8 cellular contexts compared by ENCODE assay signal in genomic region chr17:4789951-4790704, GRCh38. TPM values are rescaled to one million over a fixed set of nuclear protein-coding genes. Genes with fewer than 3 reads are reported as not detected.
DNase-seq lines count a peak whose midpoint lies in the region; ATAC-seq and TF ChIP-seq lines count a peak whose summit lies in the region.

No MANE protein-coding gene starts in this region.

- peaks cover 0 to 3% of the 10 kb centered on the region in 2 donors for H3K36me3 ChIP-seq in duodenal mucosa (ENCODE audit: control insufficient read depth in 1 of 2, insufficient read depth in 2 of 2, low read length in 2 of 2)
- no peaks in the 10 kb centered on the region for H3K36me3 ChIP-seq in lung (ENCODE audit: control insufficient read depth in 2 of 2, insufficient read depth in 2 of 2, low read length in 2 of 2)

- peaks cover 25% of the 10 kb centered on the region for H3K27me3 Mint-ChIP-seq in activated CD4-positive, alpha-beta memory T cell treated with anti-CD3 and anti-CD28 coated beads for 36 hours

- ATAC-seq in GM18909 (IDR thresholded peaks at IDR 0.05; ENCODE audit: poor library complexity, unreplicated experiment) (peak; percentile 93), HG03175 (IDR thresholded peaks at IDR 0.05; ENCODE audit: unreplicated experiment) (peak; percentile 84), lung (ENCODE audit: insufficient read depth, low FRiP score) (peak; percentile 91)

- intact Hi-C loops in activated CD4-positive, alpha-beta memory T cell treated with anti-CD3 and anti-CD28 coated beads for 36 hours (cut with micrococcal nuclease) = loop anchor here (2.0 to 5.0 kb wide), 5 partner anchors 59 to 228 kb away; partner anchors contain the start of genes ARRB2, CHRNE, GGT6 and MED11

- CTCF ChIA-PET in activated CD4-positive, alpha-beta memory T cell treated with anti-CD3 and anti-CD28 coated beads for 36 hours (lab: Charles Lee) = interaction anchor here (0.6 to 2.5 kb wide), 42 partner anchors 9 to 574 kb away, joined by 3 to 28 read pairs (median 5); partner anchors contain the start of genes ARRB2, C17orf107, CHRNE and MED11

- peak overlapping the region; percentile 88 to 90 for H3K9ac ChIP-seq in duodenal mucosa (ENCODE audit: low read depth in 1 of 2, low read length in 2 of 2)

- H3K4me3 Mint-ChIP-seq in activated CD4-positive, alpha-beta memory T cell treated with anti-CD3 and anti-CD28 coated beads for 36 hours = peak overlapping the region; percentile 73

- no peaks in the 10 kb centered on the region for H3K9me3 Mint-ChIP-seq in activated CD4-positive, alpha-beta memory T cell treated with anti-CD3 and anti-CD28 coated beads for 36 hours

- peak overlapping the region; percentile 92 for H3K27ac ChIP-seq in duodenal mucosa (ENCODE audit: low read depth, low read length)
- H3K27ac ChIP-seq in lung (ENCODE audit: low read depth in 1 of 2, low read length in 1 of 2) = peak overlapping the region; percentile 91 to 97

- peak overlapping the region; percentile 73 to 86 for H3K4me3 ChIP-seq in duodenal mucosa (ENCODE audit: low read depth in 1 of 2, low read length in 2 of 2)
- peak overlapping the region; percentile 50 for H3K4me3 ChIP-seq in lung

- DNase-seq in AML-193 (lab: John Stamatoyannopoulos, UW) = peak; percentile 36 to 48
- DNase-seq in NCI-H69 (lab: John Stamatoyannopoulos, UW) = peak; percentile 79
- DNase-seq in activated CD4-positive, alpha-beta memory T cell treated with anti-CD3 and anti-CD28 coated beads for 36 hours = peak; percentile 89
- DNase-seq in lung (ENCODE audit: low spot score) = peak; percentile 80
- peak; percentile 38 to 61 (median 56) for DNase-seq in stimulated activated CD4-positive, alpha-beta T cell treated with anti-CD3 and anti-CD28 coated beads, TNF-alpha, amount 100 ng/mL, for 1 hour (ENCODE audit: low read depth in 3 of 3, low spot score in 1 of 3)

- H3K9me3 ChIP-seq in duodenal mucosa (ENCODE audit: control insufficient read depth in 1 of 2, low read length in 2 of 2) (no peaks in the 10 kb centered on the region), lung (ENCODE audit: control insufficient read depth in 2 of 2, insufficient read depth in 1 of 2, low read length in 1 of 2) (no peaks in the 10 kb centered on the region)

- no peaks in the 10 kb centered on the region for H3K27me3 ChIP-seq in duodenal mucosa (ENCODE audit: control insufficient read depth in 1 of 2, insufficient read depth in 2 of 2, low read length in 2 of 2)
- no peaks in the 10 kb centered on the region for H3K27me3 ChIP-seq in lung (ENCODE audit: control insufficient read depth, insufficient read depth)

- H3K36me3 Mint-ChIP-seq in activated CD4-positive, alpha-beta memory T cell treated with anti-CD3 and anti-CD28 coated beads for 36 hours = no peaks in the 10 kb centered on the region

- WGBS in lung, 2 donors = 0% methylated on average over 76 to 91 of the region's 91 CpGs

- peaks cover 21 to 31% of the 10 kb centered on the region in 2 donors for H3K4me1 ChIP-seq in duodenal mucosa (ENCODE audit: control insufficient read depth in 1 of 2, insufficient read depth in 2 of 2, low read length in 2 of 2)
- peaks cover 4 to 17% of the 10 kb centered on the region in 2 donors for H3K4me1 ChIP-seq in lung (ENCODE audit: control insufficient read depth in 2 of 2, insufficient read depth in 2 of 2, low read length in 2 of 2)

- peak overlapping the region; percentile 82 for H3K27ac Mint-ChIP-seq in activated CD4-positive, alpha-beta memory T cell treated with anti-CD3 and anti-CD28 coated beads for 36 hours

- H3K4me1 Mint-ChIP-seq in activated CD4-positive, alpha-beta memory T cell treated with anti-CD3 and anti-CD28 coated beads for 36 hours (ENCODE audit: low read depth) = peaks cover 31% of the 10 kb centered on the region

- TF ChIP-seq CTCF in lung (IDR thresholded peaks at IDR 0.05; ENCODE audit: control extremely low read depth, extremely low read depth) = peak; percentile 75

- POLR2A ChIA-PET in activated CD4-positive, alpha-beta memory T cell treated with anti-CD3 and anti-CD28 coated beads for 36 hours (lab: Charles Lee) = interaction anchor here (0.6 to 2.0 kb wide), 19 partner anchors 10 to 204 kb away, joined by 3 to 13 read pairs (median 4); partner anchors contain the start of genes ARRB2, C17orf107, CHRNE and CXCL16

RNA-seq across cellular contexts. Expression of gene GLTPD2, which starts 1.4 kb away (rescaled TPM):
- not detected for total RNA-seq in activated CD4-positive, alpha-beta memory T cell treated with anti-CD3 and anti-CD28 coated beads for 36 hours
- under 1 TPM in 1 of 2 donors, not detected in 1; 0.34 TPM for total RNA-seq in lung
- polyA plus RNA-seq in lung = under 1 TPM in 1 of 2 donors, not detected in 1; 0.41 TPM

RNA-seq across cellular contexts. Expression of gene VMO1, which starts 4.0 kb away (rescaled TPM):
- total RNA-seq in activated CD4-positive, alpha-beta memory T cell treated with anti-CD3 and anti-CD28 coated beads for 36 hours = not detected
- 10 to 100 TPM in 1 of 2 donors, 1 to 10 TPM in 1; 2.1 to 14.0 TPM for total RNA-seq in lung
- polyA plus RNA-seq in lung = 10 to 100 TPM; 21.3 to 21.8 TPM

RNA-seq across cellular contexts. Expression of gene PSMB6, which starts 5.8 kb away (rescaled TPM):
- 100 to 1,000 TPM; 165 to 177 TPM for total RNA-seq in activated CD4-positive, alpha-beta memory T cell treated with anti-CD3 and anti-CD28 coated beads for 36 hours
- 100 to 1,000 TPM in 1 of 2 donors, 10 to 100 TPM in 1; 63.7 to 141 TPM for total RNA-seq in lung
- polyA plus RNA-seq in lung = 100 to 1,000 TPM; 172 to 237 TPM

RNA-seq across cellular contexts. Expression of gene PLD2, which starts 16.8 kb away (rescaled TPM):
- total RNA-seq in activated CD4-positive, alpha-beta memory T cell treated with anti-CD3 and anti-CD28 coated beads for 36 hours = 10 to 100 TPM; 15.8 to 19.3 TPM
- total RNA-seq in lung = 10 to 100 TPM; 27.1 to 42.3 TPM
- polyA plus RNA-seq in lung = 10 to 100 TPM; 18.0 to 22.4 TPM

Comparison
In these comparisons a context has a peak if more than half of its experiments do, and no peak if none do; other contexts are left out.
1. Peak in every context shown above with its lines: DNase-seq, ATAC-seq, H3K4me3 ChIP-seq and H3K27ac ChIP-seq.